8 cellular contexts compared by ENCODE assay signal in the genomic region with DNA sequence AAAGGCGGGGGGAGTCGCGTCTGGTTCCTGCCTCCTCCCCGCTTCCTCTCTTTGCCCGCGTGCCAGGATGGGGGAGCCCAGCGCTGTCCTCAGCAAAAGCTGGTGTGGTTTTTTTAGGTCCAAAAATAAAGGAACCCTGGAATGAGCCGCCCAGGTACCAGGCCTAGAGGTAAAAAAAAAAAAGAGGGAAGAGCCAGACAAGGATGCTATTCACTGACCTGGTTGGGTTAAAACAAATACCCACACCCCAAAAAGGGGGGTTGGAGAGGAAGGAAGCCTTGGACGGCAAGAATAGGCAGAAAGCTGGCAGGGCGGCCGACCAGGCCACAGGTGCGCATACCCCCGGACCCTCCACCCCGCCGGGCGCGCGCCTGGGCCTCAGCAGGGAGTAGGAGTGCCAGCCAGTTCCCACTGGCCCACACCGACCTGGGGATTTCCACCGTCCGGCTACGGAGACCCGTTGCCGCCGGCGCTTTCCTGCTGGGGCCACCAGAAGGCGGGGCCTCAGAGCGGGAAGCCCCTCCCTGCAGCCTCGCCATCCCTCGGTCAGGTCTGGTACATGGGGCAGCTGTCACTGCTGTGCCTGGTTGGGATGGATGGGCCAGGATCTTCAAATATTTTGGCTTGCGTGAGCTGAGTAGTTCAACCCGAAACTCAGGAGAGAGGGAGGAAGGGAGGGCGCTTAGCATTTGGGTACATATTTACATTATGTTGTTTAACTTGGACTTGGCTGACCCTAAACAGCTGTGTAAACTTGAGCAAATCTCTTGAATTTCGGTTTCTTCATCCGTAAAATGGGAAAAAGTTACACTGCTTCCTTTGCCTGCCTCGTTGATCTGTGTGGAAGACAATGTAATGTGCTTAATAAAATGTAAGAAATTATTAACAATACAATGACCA. TPM values are rescaled to one million over a fixed set of nuclear protein-coding genes. Genes with fewer than 3 reads are reported as not detected.
DNase-seq lines count a peak whose midpoint lies in the region; ATAC-seq and TF ChIP-seq lines count a peak whose summit lies in the region.

No MANE protein-coding gene starts in this region.

- intact Hi-C loops in heart left ventricle (cut with DNase I), result loop anchor here in 1 of 10 donors (2.0 kb wide), 1 partner anchor 115 kb away; no protein-coding TSS in a partner anchor
- intact Hi-C loops in prostate gland (cut with DNase I), result loop anchor here (2.0 kb wide), 1 partner anchor 115 kb away; no protein-coding TSS in a partner anchor
- intact Hi-C loops in vagina (cut with DNase I), result no loop called here

- TF ChIP-seq RAD21 in SK-N-SH (IDR thresholded peaks at IDR 0.05; ENCODE audit: low read length), result no peak

- no peaks in the 10 kb centered on the region for H3K27me3 Mint-ChIP-seq in activated naive CD8-positive, alpha-beta T cell treated with anti-CD3 and anti-CD28 coated beads, Interleukin-2, amount 10 ng/mL, durations not matched to agents 7 days and 5 days

- CTCF ChIA-PET in SK-N-SH (lab: Yijun Ruan, JAX), result interaction anchor here (1.8 to 24.4 kb wide), 5 partner anchors 9 to 122 kb away, joined by 4 to 484 read pairs (median 8); no protein-coding TSS in a partner anchor

- H3K9ac ChIP-seq in Loucy (ENCODE audit: low read depth, low read length, poor library complexity, severe bottlenecking) (peak overlapping the region; percentile 95), SK-N-SH (peak overlapping the region; percentile 92)

- H3F3A ChIP-seq in Loucy (ENCODE audit: low read depth) (peaks cover 16% of the 10 kb centered on the region), SK-N-SH (replicated peaks; ENCODE audit: insufficient read depth) (peaks cover 58% of the 10 kb centered on the region)

- H3K27ac Mint-ChIP-seq in activated naive CD8-positive, alpha-beta T cell treated with anti-CD3 and anti-CD28 coated beads, Interleukin-2, amount 10 ng/mL, durations not matched to agents 7 days and 5 days, result peak overlapping the region; percentile 95

- WGBS in SK-N-SH (ENCODE audit: low lambda C conversion rate), result 4% methylated on average over 14 of the region's 36 CpGs
- 1 to 5% (median 3%) methylated on average over 28 to 36 of the region's 36 CpGs for WGBS in heart left ventricle, 4 donors
- WGBS in prostate gland, result under 1% methylated on average over 33 of the region's 36 CpGs

- no peak for TF ChIP-seq CTCF in Loucy (conservative IDR thresholded peaks at IDR 0.05; ENCODE audit: low read length)
- no peak for TF ChIP-seq CTCF in SK-N-SH (IDR thresholded peaks at IDR 0.05)
- peak in 2 of 12 donors; percentile 5 to 12 for TF ChIP-seq CTCF in heart left ventricle (IDR thresholded peaks at IDR 0.05)
- peak in 2 of 4 experiments; percentile 1 to 4 for TF ChIP-seq CTCF in prostate gland (IDR thresholded peaks at IDR 0.05)
- no peak for TF ChIP-seq CTCF in vagina (IDR thresholded peaks at IDR 0.05)

- peaks cover 63% of the 10 kb centered on the region for H3K4me1 Mint-ChIP-seq in activated naive CD8-positive, alpha-beta T cell treated with anti-CD3 and anti-CD28 coated beads, Interleukin-2, amount 10 ng/mL, durations not matched to agents 7 days and 5 days

- peak in 1 of 2 donors; percentile 52 for TF ChIP-seq POLR2A in heart left ventricle (IDR thresholded peaks at IDR 0.05)
- peak; percentile 23 for TF ChIP-seq POLR2A in prostate gland (IDR thresholded peaks at IDR 0.05)
- TF ChIP-seq POLR2A in vagina (IDR thresholded peaks at IDR 0.05), result peak in 1 of 2 donors; percentile 39

- no peaks in the 10 kb centered on the region for H3K9me3 ChIP-seq in Loucy (ENCODE audit: insufficient read depth, low read depth, low read length)
- no peaks in the 10 kb centered on the region for H3K9me3 ChIP-seq in SK-N-SH
- no peaks in the 10 kb centered on the region for H3K9me3 ChIP-seq in heart left ventricle
- H3K9me3 ChIP-seq in prostate gland, result no peaks in the 10 kb centered on the region
- H3K9me3 ChIP-seq in vagina, result no peaks in the 10 kb centered on the region

- H3K27me3 ChIP-seq in H7 (ENCODE audit: control insufficient read depth, insufficient read depth, low read length) (no peaks in the 10 kb centered on the region), Loucy (ENCODE audit: insufficient read depth, low read length, poor library complexity, severe bottlenecking) (no peaks in the 10 kb centered on the region), SK-N-SH (ENCODE audit: insufficient read depth) (no peaks in the 10 kb centered on the region), heart left ventricle (no peaks in the 10 kb centered on the region), prostate gland (replicated peaks; ENCODE audit: insufficient read depth) (no peaks in the 10 kb centered on the region), vagina (no peaks in the 10 kb centered on the region)

- H3K9me3 Mint-ChIP-seq in activated naive CD8-positive, alpha-beta T cell treated with anti-CD3 and anti-CD28 coated beads, Interleukin-2, amount 10 ng/mL, durations not matched to agents 7 days and 5 days, result no peaks in the 10 kb centered on the region

- H4K20me1 ChIP-seq in Loucy (ENCODE audit: insufficient read depth, low read length, poor library complexity, severe bottlenecking), result no peaks in the 10 kb centered on the region
- no peaks in the 10 kb centered on the region for H4K20me1 ChIP-seq in SK-N-SH (ENCODE audit: insufficient read depth)

- H3K9me2 ChIP-seq in Loucy (replicated peaks; ENCODE audit: low read depth, low read length) (no peaks in the 10 kb centered on the region), SK-N-SH (no peaks in the 10 kb centered on the region)

- H2AFZ ChIP-seq in Loucy (ENCODE audit: low read length) (peak overlapping the region; percentile 45), SK-N-SH (ENCODE audit: low read depth) (0 out of 2 replicates have a peak overlapping the region, but pooled peaks have one; percentile 13)

- H3K4me2 ChIP-seq in Loucy (ENCODE audit: low read depth, low read length, poor library complexity, severe bottlenecking), result peak overlapping the region; percentile 87
- H3K4me2 ChIP-seq in SK-N-SH, result peak overlapping the region; percentile 83

- POLR2A ChIA-PET in SK-N-SH (lab: Yijun Ruan, JAX), result interaction anchor here (1.2 to 1.5 kb wide), 2 partner anchors 114 to 115 kb away, joined by 4 read pairs; no protein-coding TSS in a partner anchor
- POLR2A ChIA-PET in activated naive CD8-positive, alpha-beta T cell treated with anti-CD3 and anti-CD28 coated beads, Interleukin-2, amount 10 ng/mL, durations not matched to agents 7 days and 5 days (lab: Charles Lee), result interaction anchor here (0.6 to 18.0 kb wide), 17 partner anchors 9 to 1372 kb away, joined by 3 to 238 read pairs (median 5); partner anchors contain the start of gene CIPC

- H3K36me3 Mint-ChIP-seq in activated naive CD8-positive, alpha-beta T cell treated with anti-CD3 and anti-CD28 coated beads, Interleukin-2, amount 10 ng/mL, durations not matched to agents 7 days and 5 days, result peaks cover 2% of the 10 kb centered on the region

- H3K4me3 ChIP-seq in H7 (ENCODE audit: insufficient read depth, low read depth, low read length), result peak overlapping the region; percentile 49
- H3K4me3 ChIP-seq in Loucy (ENCODE audit: low read length, poor library complexity, severe bottlenecking), result peak overlapping the region; percentile 82
- peak overlapping the region; percentile 52 to 64 for H3K4me3 ChIP-seq in SK-N-SH (ENCODE audit: low read depth in 2 of 2, low read length in 1 of 2)
- H3K4me3 ChIP-seq in heart left ventricle, result peak overlapping the region; percentile 9 to 71 (median 60)
- H3K4me3 ChIP-seq in prostate gland, result peak overlapping the region; percentile 37 to 50
- H3K4me3 ChIP-seq in vagina, result peak overlapping the region; percentile 58 to 66

- ATAC-seq in activated naive CD8-positive, alpha-beta T cell treated with anti-CD3 and anti-CD28 coated beads, Interleukin-2, amount 10 ng/mL, durations not matched to agents 7 days and 5 days (ENCODE audit: low read depth), result peak; percentile 48
- ATAC-seq in heart left ventricle, result peak; percentile 22 to 75 (median 71)

- H3K27ac ChIP-seq in SK-N-SH (ENCODE audit: low read depth in 2 of 2, low read length in 1 of 2), result peak overlapping the region; percentile 97 to 99
- H3K27ac ChIP-seq in heart left ventricle, result peak overlapping the region; percentile 96 to 100 (median 100)
- peak overlapping the region; percentile 97 to 99 for H3K27ac ChIP-seq in prostate gland
- H3K27ac ChIP-seq in vagina, result peak overlapping the region; percentile 98

- H3K79me2 ChIP-seq in Loucy (ENCODE audit: insufficient read depth, low read length), result peaks cover 21% of the 10 kb centered on the region; the same call in 1 of the 2 replicates
- peaks cover 37% of the 10 kb centered on the region for H3K79me2 ChIP-seq in SK-N-SH (ENCODE audit: insufficient read depth)

- DNase-seq in GM03348 (ENCODE audit: low spot score) (peak; percentile 80), H7 (peak; percentile 96), SK-N-SH (peak; percentile 91), heart left ventricle (peak; percentile 89 to 93 (median 91)), prostate gland (ENCODE audit: low spot score) (peak; percentile 82), vagina (ENCODE audit: extremely low spot score in 2 of 2) (no peak)
- peak; percentile 79 for DNase-seq in activated naive CD8-positive, alpha-beta T cell treated with anti-CD3 and anti-CD28 coated beads, Interleukin-2, amount 10 ng/mL, durations not matched to agents 7 days and 5 days

- peaks cover 60% of the 10 kb centered on the region for H3K4me1 ChIP-seq in Loucy (ENCODE audit: insufficient read depth, low read length, poor library complexity, severe bottlenecking)
- H3K4me1 ChIP-seq in SK-N-SH (ENCODE audit: control insufficient read depth in 1 of 2, insufficient read depth in 2 of 2, low read depth in 1 of 2, low read length in 1 of 2), result peaks cover 58 to 59% of the 10 kb centered on the region in 2 experiments
- peaks cover 24 to 100% (median 72%) of the 10 kb centered on the region in 12 donors for H3K4me1 ChIP-seq in heart left ventricle
- peaks cover 38% of the 10 kb centered on the region for H3K4me1 ChIP-seq in prostate gland (replicated peaks)
- H3K4me1 ChIP-seq in vagina, result peaks cover 92% of the 10 kb centered on the region

- TF ChIP-seq EP300 in SK-N-SH (IDR thresholded peaks at IDR 0.05; ENCODE audit: borderline replicate concordance in 1 of 2, low read depth in 1 of 2, low read length in 1 of 2), result peak in 1 of 2 experiments; percentile 3; a peak in 2 of 4 replicates

- H3K4me3 Mint-ChIP-seq in activated naive CD8-positive, alpha-beta T cell treated with anti-CD3 and anti-CD28 coated beads, Interleukin-2, amount 10 ng/mL, durations not matched to agents 7 days and 5 days, result peak overlapping the region; percentile 93

- H3K36me3 ChIP-seq in H7 (replicated peaks; ENCODE audit: control insufficient read depth, insufficient read depth, low read length) (no peaks in the 10 kb centered on the region), Loucy (ENCODE audit: insufficient read depth, low read length) (no peaks in the 10 kb centered on the region), SK-N-SH (replicated peaks in 1 of 2; ENCODE audit: control insufficient read depth in 1 of 2, insufficient read depth in 2 of 2, low read length in 1 of 2) (no peaks in the 10 kb centered on the region), heart left ventricle (no peaks in the 10 kb centered on the region), prostate gland (no peaks in the 10 kb centered on the region), vagina (no peaks in the 10 kb centered on the region)

RNA-seq across cellular contexts. Expression of gene IRF2BPL, which starts 5.4 kb away (rescaled TPM):
- total RNA-seq in H7 (2014; rRNA removed; shearing (Covaris generic)), result 142 and 187 TPM in 2 replicates
- polyA plus RNA-seq in SK-N-SH (2012; rRNA removed) (10.9 and 17.1 TPM in 2 replicates), heart left ventricle (10 to 100 TPM in 1 of 2 donors, 1 to 10 TPM in 1; 7.5 to 24.4 TPM)
- 9.1 and 14.4 TPM in 2 replicates for polyA plus RNA-seq in SK-N-SH (2012; cell fraction: cytosol; rRNA removed)
- 16.2 and 16.9 TPM in 2 replicates for polyA plus RNA-seq in SK-N-SH (2012; cell fraction: nucleus; rRNA removed)
- total RNA-seq in activated naive CD8-positive, alpha-beta T cell treated with anti-CD3 and anti-CD28 coated beads, Interleukin-2, amount 10 ng/mL, durations not matched to agents 7 days and 5 days, result 10 to 100 TPM; 38.5 to 41.0 TPM
- total RNA-seq in heart left ventricle (10 to 100 TPM; 31.7 to 59.2 (median 36.7) TPM), prostate gland (100 to 1,000 TPM; 113 to 141 TPM), vagina (51.1 TPM)

Comparison
In these comparisons a context has a peak if more than half of its experiments do, and no peak if none do; other contexts are left out.
1. DNase-seq: peak in GM03348 (single experiment), H7 (single experiment), SK-N-SH (single experiment), activated naive CD8-positive, alpha-beta T cell treated with anti-CD3 and anti-CD28 coated beads, Interleukin-2, amount 10 ng/mL, durations not matched to agents 7 days and 5 days (single experiment), heart left ventricle (5 of 5) and prostate gland (single experiment); none in vagina (0 of 2).
2. Peak in every context shown above with its lines, with median percentiles within 50 percentile points of each other: H3K4me3 ChIP-seq and H3K27ac ChIP-seq.